In genomic region chr13:74243637-74244526, GRCh38 we compare ENCODE assay signal across 11 cellular contexts.
DNase-seq lines count a peak whose midpoint lies in the region; FAIRE-seq and TF ChIP-seq lines count a peak whose summit lies in the region.
"Had no signal": no experiment of that assay in that cellular context is flagged by ENCODE, and none has a peak within 500 bp of the region (broad histone marks: within the 10 kb centered on the region; RNA-seq: fewer than 3 reads in every experiment).

No MANE protein-coding gene starts in this region.

- no peaks in the 10 kb centered on the region for H3K36me3 ChIP-seq in uterus
- H3K36me3 ChIP-seq: neural progenitor cell had no signal

- no peak overlapping the region for H3K27ac ChIP-seq in uterus
- no peak overlapping the region for H3K27ac ChIP-seq in dorsolateral prefrontal cortex
- H3K27ac ChIP-seq: neural progenitor cell had no signal

- peaks cover 34% of the 10 kb centered on the region for H3K9me3 Mint-ChIP-seq in activated T-helper 2 cell treated with anti-CD3 and anti-CD28 coated beads, Interferon-gamma antibody, Interleukin-2, Interleukin-4, amounts not matched to agents 10 μg/mL and 5 μg/mL and 100 μg/mL, durations not matched to agents 14 hours and 24 hours and 36 hours

- H3K27me3 ChIP-seq in uterus (no peaks in the 10 kb centered on the region), dorsolateral prefrontal cortex (peaks cover 0 to 10% (median 0%) of the 10 kb centered on the region in 45 donors)
- H3K27me3 ChIP-seq: neural progenitor cell had no signal

- peaks cover 15% of the 10 kb centered on the region for H3K27me3 Mint-ChIP-seq in activated T-helper 2 cell treated with anti-CD3 and anti-CD28 coated beads, Interferon-gamma antibody, Interleukin-2, Interleukin-4, amounts not matched to agents 10 μg/mL and 5 μg/mL and 100 μg/mL, durations not matched to agents 14 hours and 24 hours and 36 hours (ENCODE audit: low read depth)

- peak overlapping the region; percentile 73 for H3K27ac Mint-ChIP-seq in activated T-helper 2 cell treated with anti-CD3 and anti-CD28 coated beads, Interferon-gamma antibody, Interleukin-2, Interleukin-4, amounts not matched to agents 10 μg/mL and 5 μg/mL and 100 μg/mL, durations not matched to agents 14 hours and 24 hours and 36 hours
- H3K27ac Mint-ChIP-seq: neural progenitor cell had no signal

- FAIRE-seq in H54 (lab: Jason Lieb, UNC): peak; percentile 65
- FAIRE-seq: GM12878 had no signal

- H3K4me3 Mint-ChIP-seq in activated T-helper 2 cell treated with anti-CD3 and anti-CD28 coated beads, Interferon-gamma antibody, Interleukin-2, Interleukin-4, amounts not matched to agents 10 μg/mL and 5 μg/mL and 100 μg/mL, durations not matched to agents 14 hours and 24 hours and 36 hours (ENCODE audit: low read depth): peak overlapping the region; percentile 11
- H3K4me3 Mint-ChIP-seq: CD14-positive monocyte, neural progenitor cell had no signal

- H3K4me1 Mint-ChIP-seq in activated T-helper 2 cell treated with anti-CD3 and anti-CD28 coated beads, Interferon-gamma antibody, Interleukin-2, Interleukin-4, amounts not matched to agents 10 μg/mL and 5 μg/mL and 100 μg/mL, durations not matched to agents 14 hours and 24 hours and 36 hours (ENCODE audit: low read depth): peaks cover 46% of the 10 kb centered on the region
- H3K4me1 Mint-ChIP-seq: CD14-positive monocyte had no signal

- TF ChIP-seq CTCF in foreskin fibroblast (IDR thresholded peaks at IDR 0.05; ENCODE audit: low read depth, low read length) (no peak), uterus (IDR thresholded peaks at IDR 0.05) (no peak), dorsolateral prefrontal cortex (IDR thresholded peaks at IDR 0.05 in 54 of 56, conservative IDR thresholded peaks at IDR 0.05 in 2 of 56; ENCODE audit: low read depth in 1 of 56, partially characterized antibody in 56 of 56) (no peak)

- H3K4me3 ChIP-seq in foreskin fibroblast (ENCODE audit: low read depth in 1 of 2, low read length in 2 of 2) (no peak overlapping the region), uterus (no peak overlapping the region), dorsolateral prefrontal cortex (no peak overlapping the region)
- H3K4me3 ChIP-seq: GM12878, neural progenitor cell had no signal

- TF ChIP-seq POLR2A in H54 (IDR thresholded peaks at IDR 0.05; ENCODE audit: low read depth, low read length): no peak
- no peak for TF ChIP-seq POLR2A in uterus (IDR thresholded peaks at IDR 0.05)

- intact Hi-C loops in activated T-helper 2 cell treated with anti-CD3 and anti-CD28 coated beads, Interferon-gamma antibody, Interleukin-2, Interleukin-4, amounts not matched to agents 10 μg/mL and 5 μg/mL and 100 μg/mL, durations not matched to agents 14 hours and 24 hours and 36 hours (cut with micrococcal nuclease): loop anchor here (2.0 to 5.0 kb wide), 6 partner anchors 37 to 527 kb away; partner anchors contain the start of gene KLF12
- intact Hi-C loops in uterus (cut with DNase I; ENCODE audit: low total_unique reads): no loop called here
- intact Hi-C loops in dorsolateral prefrontal cortex (cut with DNase I): no loop called here

- no peaks in the 10 kb centered on the region for H3K9me3 ChIP-seq in uterus

- H3K4me1 ChIP-seq in uterus: no peaks in the 10 kb centered on the region
- H3K4me1 ChIP-seq: neural progenitor cell had no signal

- H3K36me3 Mint-ChIP-seq in activated T-helper 2 cell treated with anti-CD3 and anti-CD28 coated beads, Interferon-gamma antibody, Interleukin-2, Interleukin-4, amounts not matched to agents 10 μg/mL and 5 μg/mL and 100 μg/mL, durations not matched to agents 14 hours and 24 hours and 36 hours (ENCODE audit: low read depth): peaks cover 31% of the 10 kb centered on the region
- H3K36me3 Mint-ChIP-seq: CD14-positive monocyte had no signal

- DNase-seq in AG08395 (ENCODE audit: low spot score) (peak; percentile 57), H54 (ENCODE audit: insufficient read length, low spot score) (no peak), foreskin fibroblast (peak; percentile 81 to 88), uterus (no peak), NCI-H1417 (lab: John Stamatoyannopoulos, UW) (no peak), dorsolateral prefrontal cortex (no peak), HK-2 (ENCODE audit: unreplicated experiment) (no peak)
- no peak for DNase-seq in activated T-helper 2 cell treated with anti-CD3 and anti-CD28 coated beads, Interferon-gamma antibody, Interleukin-2, Interleukin-4, amounts not matched to agents 10 μg/mL and 5 μg/mL and 100 μg/mL, durations not matched to agents 14 hours and 24 hours and 36 hours (ENCODE audit: low spot score)

Comparison
In these comparisons a context has a peak if more than half of its experiments do, and no peak if none do; other contexts are left out.
1. DNase-seq: peak in AG08395 (single experiment) and foreskin fibroblast (2 of 2); none in H54 (single experiment), activated T-helper 2 cell treated with anti-CD3 and anti-CD28 coated beads, Interferon-gamma antibody, Interleukin-2, Interleukin-4, amounts not matched to agents 10 μg/mL and 5 μg/mL and 100 μg/mL, durations not matched to agents 14 hours and 24 hours and 36 hours (single experiment), uterus (0 of 2), NCI-H1417 (0 of 3), dorsolateral prefrontal cortex (0 of 10) and HK-2 (single experiment).